ENCODE assay signal across 8 cellular contexts in genomic region chr3:49701388-49702077, GRCh38.
DNase-seq lines count a peak whose midpoint lies in the region; ATAC-seq and TF ChIP-seq lines count a peak whose summit lies in the region.
"Had no signal": no experiment of that assay in that cellular context is flagged by ENCODE, and none has a peak within 500 bp of the region (broad histone marks: within the 10 kb centered on the region; RNA-seq: fewer than 3 reads in every experiment).

No MANE protein-coding gene starts in this region.

- TF ChIP-seq CTCF in OCI-LY1 (IDR thresholded peaks at IDR 0.05; ENCODE audit: low read length): peak; percentile 46; the same call in 1 of the 2 replicates

- no peak overlapping the region for H2AFZ ChIP-seq in OCI-LY1 (ENCODE audit: low read length)

- H3K79me2 ChIP-seq in OCI-LY1 (ENCODE audit: insufficient read depth, low read length): no peaks in the 10 kb centered on the region

- H3K9ac ChIP-seq in OCI-LY1 (ENCODE audit: low read length): no peak overlapping the region

- H3K9me2 ChIP-seq in OCI-LY1 (ENCODE audit: low read depth, low read length): no peaks in the 10 kb centered on the region

- H3K27me3 ChIP-seq in OCI-LY1 (ENCODE audit: insufficient read depth, low read length): no peaks in the 10 kb centered on the region
- H3K27me3 ChIP-seq: tibial artery had no signal

- H4K20me1 ChIP-seq in OCI-LY1 (ENCODE audit: insufficient read depth, low read length): no peaks in the 10 kb centered on the region

- H3K36me3 ChIP-seq in OCI-LY1 (ENCODE audit: insufficient read depth, low read length): peaks cover 19% of the 10 kb centered on the region; the same call in 1 of the 2 replicates

- ATAC-seq in GM19324 (IDR thresholded peaks at IDR 0.05; ENCODE audit: low FRiP score, unreplicated experiment): no peak

- H3K4me1 ChIP-seq in OCI-LY1 (ENCODE audit: insufficient read depth, low read length, severe bottlenecking): no peaks in the 10 kb centered on the region
- H3K4me1 ChIP-seq: tibial artery had no signal

- H3K27ac ChIP-seq in OCI-LY1 (ENCODE audit: low read depth, low read length, poor library complexity, severe bottlenecking): no peak overlapping the region
- H3K27ac ChIP-seq: tibial artery had no signal

- H3K4me2 ChIP-seq in OCI-LY1 (ENCODE audit: low read length): no peak overlapping the region

- no peaks in the 10 kb centered on the region for H3F3A ChIP-seq in OCI-LY1 (ENCODE audit: insufficient read depth, low read length)

- no peaks in the 10 kb centered on the region for H3K9me3 ChIP-seq in OCI-LY1 (ENCODE audit: low read length)
- H3K9me3 ChIP-seq: tibial artery had no signal

- H3K4me3 ChIP-seq in OCI-LY1 (ENCODE audit: low read depth, low read length, poor library complexity, severe bottlenecking): no peak overlapping the region
- H3K4me3 ChIP-seq: tibial artery had no signal

- DNase-seq in COLO668 (lab: John Stamatoyannopoulos, UW; ENCODE audit: unreplicated experiment): peak; percentile 2
- DNase-seq in iPS-NIHi7 (ENCODE audit: extremely low spot score): peak; percentile 66
- DNase-seq in activated CD8-positive, alpha-beta memory T cell treated with anti-CD3 and anti-CD28 coated beads, Interleukin-2, amount 50 U/mL, for 4 hours: no peak
- DNase-seq in NOMO-1 (lab: John Stamatoyannopoulos, UW; ENCODE audit: unreplicated experiment in 2 of 2): no peak
- DNase-seq: NCI-H446, tibial artery had no signal

Comparison
In these comparisons a context has a peak if more than half of its experiments do, and no peak if none do; other contexts are left out.
1. DNase-seq: peak in COLO668 (single experiment) and iPS-NIHi7 (single experiment); none in activated CD8-positive, alpha-beta memory T cell treated with anti-CD3 and anti-CD28 coated beads, Interleukin-2, amount 50 U/mL, for 4 hours (single experiment) and NOMO-1 (0 of 2).